ENCODE assay signal across 27 cellular contexts in the genomic region with DNA sequence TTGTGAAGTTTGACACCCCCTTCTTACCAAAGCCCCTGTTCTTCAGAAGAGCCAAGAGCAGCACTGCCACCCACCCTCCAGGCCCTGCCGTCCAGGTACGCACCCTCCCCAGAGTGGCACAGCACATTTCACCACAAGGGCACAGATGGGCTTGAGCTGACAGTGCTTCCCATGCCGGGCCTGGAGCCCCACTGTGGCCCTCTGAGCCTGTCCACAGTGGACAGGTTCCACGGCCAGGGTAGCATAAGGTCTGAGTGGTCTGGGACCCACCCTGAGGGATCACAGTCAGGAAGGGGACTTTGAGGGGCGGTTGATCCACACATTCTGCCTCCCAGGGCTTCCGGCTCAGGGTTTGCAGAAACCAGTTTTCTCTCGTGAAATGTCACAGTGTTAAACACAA. TPM values are rescaled to one million over a fixed set of nuclear protein-coding genes. Genes with fewer than 3 reads are reported as not detected.
"Had no signal": no experiment of that assay in that cellular context is flagged by ENCODE, and none has a peak within 500 bp of the region (broad histone marks: within the 10 kb centered on the region; RNA-seq: fewer than 3 reads in every experiment).

No MANE protein-coding gene starts in this region.

- H3K4me1 ChIP-seq: breast epithelium, SJSA1 had no signal

- H3K4me3 ChIP-seq: breast epithelium, MG63, SJSA1 had no signal

- H3K4me3 Mint-ChIP-seq: activated naive CD4-positive, alpha-beta T cell treated with anti-CD3 and anti-CD28 coated beads, Interleukin-2, amount 50 U/mL, for 24 hours; activated T-cell treated with anti-CD3 and anti-CD28 coated beads, Interleukin-2, amount 50 U/mL, for 72 hours had no signal

- H3K27me3 Mint-ChIP-seq: activated naive CD4-positive, alpha-beta T cell treated with anti-CD3 and anti-CD28 coated beads, Interleukin-2, amount 50 U/mL, for 24 hours had no signal

- H3K9me3 ChIP-seq: breast epithelium, MG63, SJSA1 had no signal

- H3K27ac ChIP-seq: breast epithelium, SJSA1, VCaP had no signal

- H3K27me3 ChIP-seq: breast epithelium, MG63, SJSA1 had no signal

- ATAC-seq: activated T-cell treated with anti-CD3 and anti-CD28 coated beads, Interleukin-2, amount 50 U/mL, for 72 hours; SK-N-SH treated with all-trans-retinoic acid at 6 μM for 48 hours had no signal

- DNase-seq: activated CD4-positive, alpha-beta T cell treated with anti-CD3 and anti-CD28 coated beads for 4 hours; activated CD4-positive, alpha-beta T cell treated with anti-CD3 and anti-CD28 coated beads, Interleukin-2, amount 50 U/mL, for 4 hours; activated CD8-positive, alpha-beta memory T cell treated with anti-CD3 and anti-CD28 coated beads for 24 hours; activated naive CD4-positive, alpha-beta T cell; activated T-cell treated with anti-CD3 and anti-CD28 coated beads, Interleukin-2, amount 50 U/mL, for 72 hours; aorta; MG63; MV-4-11; NCI-H1092 treated with DMSO at 0.1 percent for 48 hours; NCI-H1436; NCI-H1694 treated with DMSO at 0.1 percent for 48 hours; NCI-H2081; NCI-H510A treated with DMSO at 0.1 percent for 48 hours; NCI-H69; NK-92 treated with Interleukin-12 subunit alpha and Interleukin-12 subunit beta, amount 100 ng/mL, for 24 hours; OCI-M1; Right ventricle myocardium superior; RPMI8226; T-helper 2 cell; T1000 had no signal

- H3K9me3 Mint-ChIP-seq: activated naive CD4-positive, alpha-beta T cell treated with anti-CD3 and anti-CD28 coated beads, Interleukin-2, amount 50 U/mL, for 24 hours; activated T-cell treated with anti-CD3 and anti-CD28 coated beads, Interleukin-2, amount 50 U/mL, for 72 hours; activated T-helper 2 cell treated with anti-CD3 and anti-CD28 coated beads, Interferon-gamma antibody, Interleukin-2, Interleukin-4, amounts not matched to agents 10 μg/mL and 5 μg/mL and 100 μg/mL, durations not matched to agents 14 hours and 24 hours and 36 hours had no signal

- FAIRE-seq: TTC549 had no signal

- H3K27ac Mint-ChIP-seq: activated naive CD4-positive, alpha-beta T cell treated with anti-CD3 and anti-CD28 coated beads, Interleukin-2, amount 50 U/mL, for 24 hours; activated T-cell treated with anti-CD3 and anti-CD28 coated beads, Interleukin-2, amount 50 U/mL, for 72 hours; activated T-helper 2 cell treated with anti-CD3 and anti-CD28 coated beads, Interferon-gamma antibody, Interleukin-2, Interleukin-4, amounts not matched to agents 10 μg/mL and 5 μg/mL and 100 μg/mL, durations not matched to agents 14 hours and 24 hours and 36 hours had no signal

RNA-seq across cellular contexts. Expression of a gene that starts 31.1 kb away (rescaled TPM):
- total RNA-seq: Right ventricle myocardium superior had no signal
- polyA plus RNA-seq: aorta had no signal
